In genomic region chr9:73269430-73270101, GRCh38 we compare ENCODE assay signal across 11 cellular contexts.
DNase-seq lines count a peak whose midpoint lies in the region; ATAC-seq, FAIRE-seq and TF ChIP-seq lines count a peak whose summit lies in the region.
"Had no signal": no experiment of that assay in that cellular context is flagged by ENCODE, and none has a peak within 500 bp of the region (broad histone marks: within the 10 kb centered on the region; RNA-seq: fewer than 3 reads in every experiment).

No MANE protein-coding gene starts in this region.

- H3K27ac ChIP-seq in A673 (ENCODE audit: low read depth, low read length, poor library complexity, severe bottlenecking), result no peak overlapping the region
- H3K27ac ChIP-seq in HCT116 (ENCODE audit: low read depth, low read length), result no peak overlapping the region

- FAIRE-seq in frontal cortex (lab: Jason Lieb, UNC), result no peak

- ATAC-seq in HCT116 (peak; percentile 59), GM18511 (IDR thresholded peaks at IDR 0.05; ENCODE audit: unreplicated experiment) (no peak)
- ATAC-seq: stimulated activated naive CD8-positive, alpha-beta T cell treated with anti-CD3 and anti-CD28 coated beads, Interleukin-15, Interleukin-2, amounts not matched to agents 100 U/mL and 50 U/mL, for 24 hours had no signal

- no peaks in the 10 kb centered on the region for H3K27me3 Mint-ChIP-seq in glutamatergic neuron (ENCODE audit: unreplicated experiment)

- no peak overlapping the region for H3K4me3 ChIP-seq in A673 (ENCODE audit: low read depth, low read length, poor library complexity, severe bottlenecking)
- no peak overlapping the region for H3K4me3 ChIP-seq in HCT116 (replicated peaks in 1 of 2; ENCODE audit: low read depth in 1 of 2, low read length in 2 of 2)
- H3K4me3 ChIP-seq: lung had no signal

- H3K36me3 ChIP-seq in A673 (ENCODE audit: insufficient read depth, low read length, poor library complexity, severe bottlenecking), result no peaks in the 10 kb centered on the region
- H3K36me3 ChIP-seq in HCT116 (ENCODE audit: control insufficient read depth in 1 of 2, insufficient read depth in 2 of 2, low read length in 2 of 2), result no peaks in the 10 kb centered on the region

- no peaks in the 10 kb centered on the region for H4K20me1 ChIP-seq in HCT116 (ENCODE audit: insufficient read depth)

- CTCF ChIA-PET in A673 (lab: Charles Lee), result no interaction called here
- CTCF ChIA-PET in HCT116 (lab: Charles Lee), result interaction anchor here (0.7 to 3.4 kb wide), 15 partner anchors 9 to 1473 kb away, joined by 3 to 23 read pairs (median 3); no protein-coding TSS in a partner anchor

- DNase-seq in A673 (ENCODE audit: low spot score), result peak; percentile 51
- peak; percentile 6 for DNase-seq in HCT116 (ENCODE audit: low read depth, low spot score)
- peak; percentile 15 for DNase-seq in SK-N-DZ (ENCODE audit: low spot score)
- DNase-seq in glutamatergic neuron, result no peak
- DNase-seq in NOMO-1 treated with DMSO at 0.1 percent for 48 hours (lab: John Stamatoyannopoulos, UW; ENCODE audit: unreplicated experiment), result no peak
- no peak for DNase-seq in frontal cortex (ENCODE audit: low spot score in 2 of 2)
- DNase-seq in activated T-cell treated with anti-CD3 and anti-CD28 coated beads, Interleukin-2, amount 50 U/mL, for 1 hour, result no peak
- DNase-seq: activated CD8-positive, alpha-beta memory T cell treated with anti-CD3 and anti-CD28 coated beads, Interleukin-2, amount 50 U/mL, for 4 hours; stimulated activated naive CD8-positive, alpha-beta T cell treated with anti-CD3 and anti-CD28 coated beads, Interleukin-15, Interleukin-2, amounts not matched to agents 100 U/mL and 50 U/mL, for 24 hours had no signal

- RAD21 ChIA-PET in HCT116 (lab: Charles Lee; ENCODE audit: low non-redundant PET in 1 of 2, low total read pairs in 2 of 2, uncharacterized antibody in 2 of 2, unreplicated experiment in 2 of 2), result no interaction called here

- H3K9me2 ChIP-seq in HCT116 (ENCODE audit: insufficient read depth), result no peaks in the 10 kb centered on the region

- no peaks in the 10 kb centered on the region for H3K36me3 Mint-ChIP-seq in glutamatergic neuron (ENCODE audit: unreplicated experiment)

- intact Hi-C loops in A673 (cut with micrococcal nuclease; ENCODE audit: unreplicated experiment) (loop anchor here (10.0 kb wide), 1 partner anchor 1105 kb away; no protein-coding TSS in a partner anchor), HCT116 (cut with micrococcal nuclease) (no loop called here)

- H3K27me3 ChIP-seq in A673 (replicated peaks; ENCODE audit: insufficient read depth, low read depth, low read length, poor library complexity) (no peaks in the 10 kb centered on the region), HCT116 (ENCODE audit: insufficient read depth, low read length) (0 out of 2 replicates have a peak, but pooled peaks cover 9% of the 10 kb centered on the region)

- H3K79me2 ChIP-seq in HCT116 (ENCODE audit: insufficient read depth, low read length), result no peaks in the 10 kb centered on the region

- no peak overlapping the region for H2AFZ ChIP-seq in HCT116 (ENCODE audit: low read depth, low read length, poor library complexity, severe bottlenecking)

- H3K4me1 Mint-ChIP-seq in glutamatergic neuron (ENCODE audit: low read depth, unreplicated experiment), result no peaks in the 10 kb centered on the region

- H3K4me3 Mint-ChIP-seq in glutamatergic neuron (ENCODE audit: unreplicated experiment), result no peak overlapping the region

- POLR2A ChIA-PET in A673 (lab: Charles Lee; ENCODE audit: low non-redundant PET) (no interaction called here), HCT116 (lab: Charles Lee) (no interaction called here)

- no peak overlapping the region for H3K9ac ChIP-seq in HCT116 (ENCODE audit: low read length)

- no peaks in the 10 kb centered on the region for H3K9me3 Mint-ChIP-seq in glutamatergic neuron (ENCODE audit: unreplicated experiment)

- H3K9me3 ChIP-seq in A673 (ENCODE audit: low read depth, low read length, poor library complexity, severe bottlenecking) (no peaks in the 10 kb centered on the region), HCT116 (ENCODE audit: control insufficient read depth in 1 of 2, insufficient read depth in 1 of 2, low read depth in 1 of 2, low read length in 2 of 2) (no peaks in the 10 kb centered on the region)

- no peak overlapping the region for H3K27ac Mint-ChIP-seq in glutamatergic neuron (ENCODE audit: unreplicated experiment)

- H3K4me2 ChIP-seq in HCT116 (ENCODE audit: low read length), result no peak overlapping the region

- TF ChIP-seq RAD21 in HCT116 (IDR thresholded peaks at IDR 0.05; ENCODE audit: low read depth), result peak; percentile 57

- BruUV-seq in A673 (replicated peaks; lab: Mats Ljungman, UMichigan) (no TSS peak), HCT116 (replicated peaks; lab: Mats Ljungman, UMichigan) (no TSS peak)

- no peaks in the 10 kb centered on the region for H3K4me1 ChIP-seq in A673 (ENCODE audit: insufficient read depth, low read length, poor library complexity, severe bottlenecking)
- H3K4me1 ChIP-seq in HCT116 (ENCODE audit: control insufficient read depth in 1 of 2, insufficient read depth in 2 of 2, low read length in 2 of 2), result 0 out of 4 replicates have a peak, but pooled peaks cover 0 to 5% of the 10 kb centered on the region in 2 experiments

- TF ChIP-seq CTCF in A673 (conservative IDR thresholded peaks at IDR 0.05; ENCODE audit: low read depth, low read length), result peak; percentile 60
- TF ChIP-seq CTCF in HCT116 (IDR thresholded peaks at IDR 0.05 in 2 of 3, conservative IDR thresholded peaks at IDR 0.05 in 1 of 3; ENCODE audit: borderline replicate concordance in 1 of 3, insufficient read depth in 1 of 3, low read depth in 2 of 3, low read length in 2 of 3), result peak; percentile 30 to 58 (median 33); a peak in 4 of 6 replicates
- peak; percentile 19 for TF ChIP-seq CTCF in glutamatergic neuron (IDR thresholded peaks at IDR 0.05; ENCODE audit: partially characterized antibody, unreplicated experiment)

- no peak for TF ChIP-seq POLR2A in HCT116 (IDR thresholded peaks at IDR 0.05; ENCODE audit: borderline replicate concordance, extremely low read depth, insufficient read depth, insufficient read length)

TF ChIP-seq in HCT116, 20 proteins besides CTCF, POLR2A, EP300 and RAD21:
- peak; percentile 35 for TF ChIP-seq TCF7L2 (IDR thresholded peaks at IDR 0.05; ENCODE audit: borderline replicate concordance, extremely low read depth, insufficient read depth, insufficient read length)
- TF ChIP-seq, protein P1, sequence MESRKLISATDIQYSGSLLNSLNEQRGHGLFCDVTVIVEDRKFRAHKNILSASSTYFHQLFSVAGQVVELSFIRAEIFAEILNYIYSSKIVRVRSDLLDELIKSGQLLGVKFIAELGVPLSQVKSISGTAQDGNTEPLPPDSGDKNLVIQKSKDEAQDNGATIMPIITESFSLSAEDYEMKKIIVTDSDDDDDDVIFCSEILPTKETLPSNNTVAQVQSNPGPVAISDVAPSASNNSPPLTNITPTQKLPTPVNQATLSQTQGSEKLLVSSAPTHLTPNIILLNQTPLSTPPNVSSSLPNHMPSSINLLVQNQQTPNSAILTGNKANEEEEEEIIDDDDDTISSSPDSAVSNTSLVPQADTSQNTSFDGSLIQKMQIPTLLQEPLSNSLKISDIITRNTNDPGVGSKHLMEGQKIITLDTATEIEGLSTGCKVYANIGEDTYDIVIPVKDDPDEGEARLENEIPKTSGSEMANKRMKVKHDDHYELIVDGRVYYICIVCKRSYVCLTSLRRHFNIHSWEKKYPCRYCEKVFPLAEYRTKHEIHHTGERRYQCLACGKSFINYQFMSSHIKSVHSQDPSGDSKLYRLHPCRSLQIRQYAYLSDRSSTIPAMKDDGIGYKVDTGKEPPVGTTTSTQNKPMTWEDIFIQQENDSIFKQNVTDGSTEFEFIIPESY (IDR thresholded peaks at IDR 0.05; ENCODE audit: extremely low read depth, insufficient replicate concordance, low read length), result no peak
- no peak for TF ChIP-seq ZFX (IDR thresholded peaks at IDR 0.05)

Comparison
In these comparisons a context has a peak if more than half of its experiments do, and no peak if none do; other contexts are left out.
1. DNase-seq: peak in A673 (single experiment), HCT116 (single experiment) and SK-N-DZ (single experiment); none in glutamatergic neuron (single experiment), NOMO-1 treated with DMSO at 0.1 percent for 48 hours (single experiment), frontal cortex (0 of 2) and activated T-cell treated with anti-CD3 and anti-CD28 coated beads, Interleukin-2, amount 50 U/mL, for 1 hour (single experiment).
2. Peak in every context shown above with its lines, with median percentiles within 50 percentile points of each other: CTCF ChIP-seq.